In genomic region chr14:24081739-24082204, GRCh38 we compare ENCODE assay signal across 9 cellular contexts. TPM values are rescaled to one million over a fixed set of nuclear protein-coding genes. Genes with fewer than 3 reads are reported as not detected.
DNase-seq lines count a peak whose midpoint lies in the region; ATAC-seq and TF ChIP-seq lines count a peak whose summit lies in the region.
"Had no signal": no experiment of that assay in that cellular context is flagged by ENCODE, and none has a peak within 500 bp of the region (broad histone marks: within the 10 kb centered on the region; RNA-seq: fewer than 3 reads in every experiment).

No MANE protein-coding gene starts in this region.

- ATAC-seq in GM21717 (IDR thresholded peaks at IDR 0.05; ENCODE audit: unreplicated experiment) (no peak), GM18861 (IDR thresholded peaks at IDR 0.05; ENCODE audit: unreplicated experiment) (no peak)

- H3K4me2 ChIP-seq in BLaER1 (peak overlapping the region; percentile 87), Karpas-422 (ENCODE audit: low read depth, low read length, poor library complexity, severe bottlenecking) (peak overlapping the region; percentile 85)

- H3K9me3 ChIP-seq in BLaER1 (no peaks in the 10 kb centered on the region), Karpas-422 (ENCODE audit: low read length) (no peaks in the 10 kb centered on the region)
- H3K9me3 ChIP-seq: MG63 had no signal

- H3K27ac ChIP-seq in BLaER1 (peak overlapping the region; percentile 87), Karpas-422 (ENCODE audit: low read length) (no peak overlapping the region)

- H3K36me3 ChIP-seq in BLaER1, result no peaks in the 10 kb centered on the region
- no peaks in the 10 kb centered on the region for H3K36me3 ChIP-seq in Karpas-422 (ENCODE audit: insufficient read depth, low read length)
- H3K36me3 ChIP-seq: MG63 had no signal

- DNase-seq in Karpas-422 (no peak), choroid plexus epithelial cell (ENCODE audit: low read depth) (no peak), HUDEP-2 (lab: John Stamatoyannopoulos, UW; ENCODE audit: unreplicated experiment in 76 of 76) (no peak), NCI-H1092 (lab: John Stamatoyannopoulos, UW) (no peak)

- H3K4me3 ChIP-seq in BLaER1, result peak overlapping the region; percentile 81
- peak overlapping the region; percentile 81 for H3K4me3 ChIP-seq in Karpas-422 (ENCODE audit: low read length)
- peak overlapping the region; percentile 58 for H3K4me3 ChIP-seq in choroid plexus epithelial cell (ENCODE audit: low read depth, low read length)

- H3K27me3 ChIP-seq in BLaER1 (peaks cover 9% of the 10 kb centered on the region; the same call in 1 of the 2 replicates), Karpas-422 (ENCODE audit: low read length) (no peaks in the 10 kb centered on the region)
- H3K27me3 ChIP-seq: MG63 had no signal

- H3K27ac Mint-ChIP-seq in nephron, result peak overlapping the region in 1 of 3 experiments; percentile 19

- H3K4me1 ChIP-seq in BLaER1, result peaks cover 56% of the 10 kb centered on the region
- H3K4me1 ChIP-seq in Karpas-422 (ENCODE audit: low read length), result peaks cover 36% of the 10 kb centered on the region

- H4K20me1 ChIP-seq in BLaER1, result no peaks in the 10 kb centered on the region
- H4K20me1 ChIP-seq in Karpas-422 (ENCODE audit: insufficient read depth, low read depth, low read length), result no peaks in the 10 kb centered on the region

- H3K4me3 Mint-ChIP-seq in nephron, result peak overlapping the region; percentile 76 to 86 (median 84)

- H3K9me2 ChIP-seq in Karpas-422 (replicated peaks; ENCODE audit: insufficient read depth, low read length), result no peaks in the 10 kb centered on the region

- H3K27me3 Mint-ChIP-seq in nephron (ENCODE audit: low read depth), result peaks cover 58% of the 10 kb centered on the region

- no peaks in the 10 kb centered on the region for H3K36me3 Mint-ChIP-seq in nephron (ENCODE audit: low read depth)

- peak overlapping the region; percentile 90 for H2AFZ ChIP-seq in Karpas-422 (ENCODE audit: low read length)

- H3K4me1 Mint-ChIP-seq in nephron, result peaks cover 28% of the 10 kb centered on the region

- no peaks in the 10 kb centered on the region for H3K79me2 ChIP-seq in Karpas-422 (ENCODE audit: low read length)

- H3K9ac ChIP-seq in BLaER1, result peak overlapping the region; percentile 82
- peak overlapping the region; percentile 73 for H3K9ac ChIP-seq in Karpas-422 (ENCODE audit: low read length)

- TF ChIP-seq CTCF in choroid plexus epithelial cell (conservative IDR thresholded peaks at IDR 0.05; ENCODE audit: low read depth, low read length) (no peak), nephron (IDR thresholded peaks at IDR 0.05; ENCODE audit: unreplicated experiment in 3 of 3) (no peak)

- H3K9me3 Mint-ChIP-seq in nephron, result no peaks in the 10 kb centered on the region

RNA-seq across cellular contexts. Expression of gene CPNE6, which starts 10.4 kb away (rescaled TPM):
- total RNA-seq in Karpas-422 (2014; rRNA removed; shearing (Covaris generic); ENCODE audit: low replicate concordance), result 0.04 and 1.3 TPM in 2 replicates

RNA-seq across cellular contexts. Expression of gene PCK2, which starts 12.3 kb away (rescaled TPM):
- total RNA-seq in Karpas-422 (2014; rRNA removed; shearing (Covaris generic); ENCODE audit: low replicate concordance), result 106 and 151 TPM in 2 replicates

RNA-seq across cellular contexts. Expression of gene CARMIL3, which starts 30.0 kb away (rescaled TPM):
- total RNA-seq in Karpas-422 (2014; rRNA removed; shearing (Covaris generic); ENCODE audit: low replicate concordance), result 58.4 and 110 TPM in 2 replicates

RNA-seq across cellular contexts. Expression of gene DCAF11, which starts 32.8 kb away (rescaled TPM):
- total RNA-seq in Karpas-422 (2014; rRNA removed; shearing (Covaris generic); ENCODE audit: low replicate concordance), result 93.5 and 103 TPM in 2 replicates

RNA-seq across cellular contexts. Expression of gene NRL, which starts 33.0 kb away (rescaled TPM):
- total RNA-seq in Karpas-422 (2014; rRNA removed; shearing (Covaris generic); ENCODE audit: low replicate concordance), result 1.5 and 2.5 TPM in 2 replicates
